Comparison of ENCODE assay signal across 19 cellular contexts in the genomic region with DNA sequence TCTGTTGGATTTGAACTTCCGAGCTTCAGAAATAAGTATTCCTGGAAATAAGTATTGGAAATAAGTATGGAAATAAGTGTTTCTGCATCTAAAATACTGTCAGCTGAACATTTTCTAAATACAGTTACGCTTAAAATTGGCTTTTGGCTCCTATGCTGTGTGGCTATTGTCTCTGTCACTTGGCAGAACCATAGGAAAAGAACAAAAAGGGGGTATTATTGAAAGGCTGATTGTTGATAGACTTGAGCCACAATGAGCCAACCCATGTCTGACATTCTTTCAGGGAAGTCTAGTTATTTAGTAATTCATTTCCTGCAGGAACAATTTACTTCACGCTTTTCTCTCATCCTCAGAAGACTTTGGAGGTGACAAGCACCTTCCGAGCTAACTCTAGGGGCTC.
"Had no signal": no experiment of that assay in that cellular context is flagged by ENCODE, and none has a peak within 500 bp of the region (broad histone marks: within the 10 kb centered on the region; RNA-seq: fewer than 3 reads in every experiment).

No MANE protein-coding gene starts in this region.

- ATAC-seq: left colon; left lung; naive thymus-derived CD8-positive, alpha-beta T cell; pancreas; psoas muscle; right lobe of liver; stimulated activated memory B cell treated with anti-CD40 and anti-IgM and Interleukin-4, amounts not matched to agents 10 μg/mL and 1 μg/mL and 100 μg/mL, for 72 hours; stimulated activated naive CD8-positive, alpha-beta T cell treated with anti-CD3 and anti-CD28 coated beads, Interleukin-15, amount 100 ng/mL, for 72 hours had no signal

- DNase-seq: kidney; left colon; left lung; naive thymus-derived CD8-positive, alpha-beta T cell; nucleus accumbens; pancreas; psoas muscle; right lobe of liver; stimulated activated CD4-positive, alpha-beta T cell treated with anti-CD3 and anti-CD28 coated beads, Interleukin-1b, Interleukin-23, amount 100 ng/mL, for 48 hours; stimulated activated CD4-positive, alpha-beta T cell treated with anti-CD3 and anti-CD28 coated beads, Interleukin-2, amount 100 ng/mL, for 48 hours; stimulated activated CD4-positive, alpha-beta T cell treated with anti-CD3 and anti-CD28 coated beads, Interleukin-4, amount 100 ng/mL, for 4 hours; stimulated activated CD8-positive, alpha-beta memory T cell treated with anti-CD3 and anti-CD28 coated beads, Interleukin-4, amount 100 ng/mL, for 48 hours; stimulated activated naive CD4-positive, alpha-beta T cell treated with Interleukin-2 at 50 U/mL for 16 hours; stimulated activated naive CD8-positive, alpha-beta T cell treated with anti-CD3 and anti-CD28 coated beads, Interleukin-15, amount 100 ng/mL, for 72 hours; testis; thyroid gland; transverse colon; upper lobe of left lung had no signal
